Comparison of ENCODE assay signal across 8 cellular contexts in the genomic region with DNA sequence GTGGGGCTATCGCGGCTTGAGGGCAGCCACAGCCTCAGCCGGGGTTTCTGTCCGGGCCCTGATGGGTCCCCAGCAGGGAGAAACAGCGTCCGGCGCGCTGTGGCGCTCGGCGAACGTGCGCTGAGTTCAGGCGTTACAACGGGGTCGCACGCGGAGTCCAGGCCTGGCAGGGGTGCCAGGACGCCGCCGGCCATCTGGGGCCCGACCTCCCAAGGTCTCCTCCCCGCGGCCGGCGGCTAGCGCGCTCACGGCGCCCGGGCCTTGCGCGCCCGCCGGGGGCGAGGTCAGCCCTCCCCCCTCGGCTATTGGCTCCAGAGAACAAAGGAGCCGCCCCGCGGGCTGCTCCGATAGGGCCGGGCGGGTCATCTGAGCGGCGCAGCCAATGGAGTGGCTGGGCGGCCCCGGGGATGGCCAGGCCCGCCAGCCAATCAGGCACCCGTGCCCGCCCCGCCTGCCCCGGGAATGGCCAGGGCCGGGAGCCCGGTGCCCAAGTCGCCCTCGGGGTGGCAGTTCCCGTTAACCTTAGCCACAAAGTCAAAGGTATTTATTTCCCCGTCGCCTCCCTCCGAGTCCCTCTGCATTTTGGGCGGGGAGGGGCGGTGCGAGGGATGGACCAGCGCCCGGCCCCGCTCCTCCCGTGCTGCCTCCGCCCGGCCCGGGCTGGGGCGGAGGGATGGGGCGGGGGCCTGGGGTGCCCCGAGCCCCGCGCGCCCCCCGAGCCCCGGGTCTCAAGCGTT. TPM values are rescaled to one million over a fixed set of nuclear protein-coding genes. Genes with fewer than 3 reads are reported as not detected.
DNase-seq lines count a peak whose midpoint lies in the region; ATAC-seq and TF ChIP-seq lines count a peak whose summit lies in the region.

A gene (plus strand): TSS at position 478 of the 737 bp plus-strand sequence. CDS start 9,141 bp downstream, outside the sequence.

- H3K9me2 ChIP-seq in PC-9 (ENCODE audit: insufficient read depth): no peaks in the 10 kb centered on the region

- H3K4me1 Mint-ChIP-seq in activated T-cell treated with anti-CD3 and anti-CD28 coated beads, Interleukin-2, amount 50 U/mL, for 4 hours (ENCODE audit: low read depth): peaks cover 45% of the 10 kb centered on the region

- CTCF ChIA-PET in PC-9 (lab: Charles Lee): no interaction called here

- H3K9ac ChIP-seq in muscle layer of colon (ENCODE audit: low read length): peak within 1 kb of the TSS; percentile 78

- H3K79me2 ChIP-seq in PC-9 (ENCODE audit: low read depth): 0 out of 2 replicates have a peak, but pooled peaks cover 3% of the 10 kb centered on the region

- H3K36me3 ChIP-seq in PC-9 (ENCODE audit: low read depth): peaks cover 4% of the 10 kb centered on the region; the same call in 1 of the 2 replicates
- peaks cover 2% of the 10 kb centered on the region for H3K36me3 ChIP-seq in muscle layer of colon (ENCODE audit: insufficient read depth, low read length)

- H2AFZ ChIP-seq in PC-9: peak within 1 kb of the TSS; percentile 94

- POLR2A ChIA-PET in PC-9 (lab: Charles Lee; ENCODE audit: unreplicated experiment): interaction anchor here (0.6 to 1.1 kb wide), 3 partner anchors 13 to 848 kb away, joined by 3 to 8 read pairs (median 3); no protein-coding TSS in a partner anchor

- H3K9me3 ChIP-seq in PC-9 (ENCODE audit: insufficient read depth, low read depth) (no peaks in the 10 kb centered on the region), muscle layer of colon (ENCODE audit: low read length) (no peaks in the 10 kb centered on the region)

- no peaks in the 10 kb centered on the region for H3K27me3 Mint-ChIP-seq in activated T-cell treated with anti-CD3 and anti-CD28 coated beads, Interleukin-2, amount 50 U/mL, for 4 hours (ENCODE audit: low read depth)

- H3K27ac ChIP-seq in PC-9 (peak within 1 kb of the TSS; percentile 31), muscle layer of colon (ENCODE audit: low read depth, low read length) (peak within 1 kb of the TSS; percentile 95)

- H3K4me3 ChIP-seq in PC-9 (peak within 1 kb of the TSS; percentile 89), muscle layer of colon (ENCODE audit: low read depth in 1 of 2, low read length in 2 of 2) (peak within 1 kb of the TSS; percentile 35 to 95)

- no TSS peak for BruUV-seq in PC-9 (replicated peaks; lab: Mats Ljungman, UMichigan)

- DNase-seq in DMS53 treated with DMSO at 0.1 percent for 48 hours (lab: John Stamatoyannopoulos, UW; ENCODE audit: unreplicated experiment) (peak; percentile 97), KG1 (lab: John Stamatoyannopoulos, UW) (peak; percentile 68), PC-9 (peak; percentile 89 to 99)
- peak; percentile 87 for DNase-seq in activated T-cell treated with anti-CD3 and anti-CD28 coated beads, Interleukin-2, amount 50 U/mL, for 4 hours
- peak; percentile 93 for DNase-seq in stimulated activated CD8-positive, alpha-beta memory T cell treated with anti-CD3 and anti-CD28 coated beads, Interleukin-4, amount 100 ng/mL, for 48 hours

- no peak for TF ChIP-seq CTCF in PC-9 (conservative IDR thresholded peaks at IDR 0.05)

- H3K36me3 Mint-ChIP-seq in activated T-cell treated with anti-CD3 and anti-CD28 coated beads, Interleukin-2, amount 50 U/mL, for 4 hours (ENCODE audit: insufficient read depth): no peaks in the 10 kb centered on the region

- no peaks in the 10 kb centered on the region for H3K9me3 Mint-ChIP-seq in activated T-cell treated with anti-CD3 and anti-CD28 coated beads, Interleukin-2, amount 50 U/mL, for 4 hours

- peak within 1 kb of the TSS; percentile 88 for H3K4me2 ChIP-seq in PC-9

- H3K4me1 ChIP-seq in PC-9 (replicated peaks; ENCODE audit: insufficient read depth): peaks cover 20% of the 10 kb centered on the region
- H3K4me1 ChIP-seq in muscle layer of colon (ENCODE audit: insufficient read depth, low read length): peaks cover 31% of the 10 kb centered on the region

- H3K27me3 ChIP-seq in PC-9 (ENCODE audit: insufficient read depth, low read depth): no peaks in the 10 kb centered on the region
- no peaks in the 10 kb centered on the region for H3K27me3 ChIP-seq in muscle layer of colon (ENCODE audit: control insufficient read depth in 1 of 2, insufficient read depth in 2 of 2, low read length in 2 of 2)

- peaks cover 54% of the 10 kb centered on the region for H3F3A ChIP-seq in PC-9 (ENCODE audit: insufficient read depth, low read depth)

- H3K4me3 Mint-ChIP-seq in activated T-cell treated with anti-CD3 and anti-CD28 coated beads, Interleukin-2, amount 50 U/mL, for 4 hours: peak within 1 kb of the TSS; percentile 89

- H4K20me1 ChIP-seq in PC-9 (ENCODE audit: insufficient read depth): peaks cover 5% of the 10 kb centered on the region; the same call in 1 of the 2 replicates

- intact Hi-C loops in PC-9 (cut with micrococcal nuclease; ENCODE audit: unreplicated experiment): loop anchor here (1.0 to 2.0 kb wide), 5 partner anchors 11 to 42 kb away; a partner anchor contains a TSS

- ATAC-seq in GM21723 (IDR thresholded peaks at IDR 0.05; ENCODE audit: unreplicated experiment) (peak; percentile 79), esophagus mucosa (peak; percentile 99)
- ATAC-seq in activated T-cell treated with anti-CD3 and anti-CD28 coated beads, Interleukin-2, amount 50 U/mL, for 4 hours: peak; percentile 97

RNA-seq across cellular contexts. Expression of the gene that starts here (rescaled TPM):
- total RNA-seq in PC-9 (2021) (3.1 and 3.4 TPM in 2 replicates), esophagus mucosa (1.3 TPM)
- 1 to 10 TPM; 3.4 to 4.5 (median 4.2) TPM for total RNA-seq in activated T-cell treated with anti-CD3 and anti-CD28 coated beads, Interleukin-2, amount 50 U/mL, for 4 hours

Comparison
In these comparisons a context has a peak if more than half of its experiments do, and no peak if none do; other contexts are left out.
1. Peak in every context shown above with its lines: DNase-seq, ATAC-seq, H3K4me3 ChIP-seq and H3K27ac ChIP-seq.